1 cellular context compared by ENCODE assay signal in the genomic region with DNA sequence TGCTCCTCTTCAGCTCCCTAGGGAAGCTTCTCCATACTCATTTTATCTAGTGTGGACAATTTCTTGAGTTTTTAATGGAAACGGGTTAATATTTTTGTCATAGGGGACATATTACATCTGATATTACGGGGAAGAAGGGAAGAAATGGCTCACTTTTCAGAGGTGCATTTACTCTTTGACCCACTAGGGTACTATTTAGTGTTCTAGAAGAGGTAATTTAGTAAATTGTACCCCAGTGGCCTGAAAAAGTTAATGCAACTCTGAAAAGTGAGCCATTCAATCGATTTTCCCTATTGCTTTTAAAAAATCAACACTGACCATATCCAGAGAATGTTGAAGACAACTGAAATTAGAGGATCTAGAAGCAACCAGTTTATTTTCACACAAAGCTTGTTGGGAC.
TF ChIP-seq lines count a peak whose summit lies in the region.

No MANE protein-coding gene starts in this region.

TF ChIP-seq in GM23338, 12 proteins besides CTCF, POLR2A, EP300 and RAD21:
- TF ChIP-seq, protein P1, sequence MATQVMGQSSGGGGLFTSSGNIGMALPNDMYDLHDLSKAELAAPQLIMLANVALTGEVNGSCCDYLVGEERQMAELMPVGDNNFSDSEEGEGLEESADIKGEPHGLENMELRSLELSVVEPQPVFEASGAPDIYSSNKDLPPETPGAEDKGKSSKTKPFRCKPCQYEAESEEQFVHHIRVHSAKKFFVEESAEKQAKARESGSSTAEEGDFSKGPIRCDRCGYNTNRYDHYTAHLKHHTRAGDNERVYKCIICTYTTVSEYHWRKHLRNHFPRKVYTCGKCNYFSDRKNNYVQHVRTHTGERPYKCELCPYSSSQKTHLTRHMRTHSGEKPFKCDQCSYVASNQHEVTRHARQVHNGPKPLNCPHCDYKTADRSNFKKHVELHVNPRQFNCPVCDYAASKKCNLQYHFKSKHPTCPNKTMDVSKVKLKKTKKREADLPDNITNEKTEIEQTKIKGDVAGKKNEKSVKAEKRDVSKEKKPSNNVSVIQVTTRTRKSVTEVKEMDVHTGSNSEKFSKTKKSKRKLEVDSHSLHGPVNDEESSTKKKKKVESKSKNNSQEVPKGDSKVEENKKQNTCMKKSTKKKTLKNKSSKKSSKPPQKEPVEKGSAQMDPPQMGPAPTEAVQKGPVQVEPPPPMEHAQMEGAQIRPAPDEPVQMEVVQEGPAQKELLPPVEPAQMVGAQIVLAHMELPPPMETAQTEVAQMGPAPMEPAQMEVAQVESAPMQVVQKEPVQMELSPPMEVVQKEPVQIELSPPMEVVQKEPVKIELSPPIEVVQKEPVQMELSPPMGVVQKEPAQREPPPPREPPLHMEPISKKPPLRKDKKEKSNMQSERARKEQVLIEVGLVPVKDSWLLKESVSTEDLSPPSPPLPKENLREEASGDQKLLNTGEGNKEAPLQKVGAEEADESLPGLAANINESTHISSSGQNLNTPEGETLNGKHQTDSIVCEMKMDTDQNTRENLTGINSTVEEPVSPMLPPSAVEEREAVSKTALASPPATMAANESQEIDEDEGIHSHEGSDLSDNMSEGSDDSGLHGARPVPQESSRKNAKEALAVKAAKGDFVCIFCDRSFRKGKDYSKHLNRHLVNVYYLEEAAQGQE (IDR thresholded peaks at IDR 0.05; ENCODE audit: unreplicated experiment), result no peak
- TF ChIP-seq EZH2 (IDR thresholded peaks at IDR 0.05; ENCODE audit: low read depth, unreplicated experiment) (no peak), CREB1 (CRISPR knock-in tag; IDR thresholded peaks at IDR 0.05; ENCODE audit: low read depth) (no peak)
TF ChIP-seq in GM23338: peak in this region for 0.
